ENCODE assay signal across 10 cellular contexts in the genomic region with DNA sequence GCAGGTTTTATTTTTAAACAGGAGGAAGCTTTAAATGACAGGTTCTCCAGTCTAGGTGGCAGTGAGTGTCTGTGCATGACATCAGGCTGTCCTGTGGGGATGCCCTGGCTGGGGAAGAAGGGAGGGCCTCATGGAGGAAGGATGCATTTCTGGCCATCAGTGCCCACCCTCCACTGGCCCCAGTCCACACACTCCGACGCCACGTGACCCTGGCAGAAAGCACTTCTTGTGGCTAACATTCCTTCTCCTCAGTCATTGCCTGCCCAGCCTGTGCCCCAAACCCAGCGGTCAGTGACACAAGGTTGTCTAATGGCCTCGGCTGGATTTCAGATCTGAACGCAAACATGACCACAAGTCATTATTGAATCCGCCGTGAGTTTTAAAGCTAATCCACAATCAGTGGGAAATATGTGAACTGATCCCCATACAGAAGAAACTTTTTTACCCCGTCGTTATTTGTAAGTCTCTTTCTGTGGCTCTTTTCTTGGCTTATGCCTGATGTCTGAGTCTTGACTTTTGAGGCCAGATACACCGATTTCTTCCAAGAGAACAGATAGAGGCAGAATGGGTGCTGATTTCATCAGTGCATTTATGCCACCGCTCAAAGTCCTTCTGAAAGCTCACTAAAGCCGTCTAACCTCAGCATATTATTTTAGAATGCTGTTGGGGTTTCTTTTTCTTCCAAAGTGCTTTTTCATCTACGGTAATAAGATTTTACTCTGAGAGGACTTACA. TPM values are rescaled to one million over a fixed set of nuclear protein-coding genes. Genes with fewer than 3 reads are reported as not detected.
A peak's percentile ranks its signal among the peaks of the same experiment; 100 is the strongest.
DNase-seq lines count a peak whose midpoint lies in the region; ATAC-seq, FAIRE-seq and TF ChIP-seq lines count a peak whose summit lies in the region.
"Had no signal": no experiment of that assay in that cellular context is flagged by ENCODE, and none has a peak within 500 bp of the region (broad histone marks: within the 10 kb centered on the region; RNA-seq: fewer than 3 reads in every experiment).

No MANE protein-coding gene starts in this region.

- no peak overlapping the region for H3K27ac Mint-ChIP-seq in progenitor cell of endocrine pancreas

- H3K4me3 Mint-ChIP-seq in progenitor cell of endocrine pancreas (ENCODE audit: low read depth): no peak overlapping the region

- H3K27me3 Mint-ChIP-seq in progenitor cell of endocrine pancreas: peaks cover 29% of the 10 kb centered on the region

- no peaks in the 10 kb centered on the region for H3K9me3 Mint-ChIP-seq in progenitor cell of endocrine pancreas (ENCODE audit: low read depth)

- H2AFZ ChIP-seq in K562 (ENCODE audit: low read depth, low read length): no peak overlapping the region

- no peak for TF ChIP-seq CTCF in K562 (IDR thresholded peaks at IDR 0.05 in 2 of 3, conservative IDR thresholded peaks at IDR 0.05 in 1 of 3; ENCODE audit: insufficient read depth in 2 of 3, low read depth in 1 of 3, low read length in 3 of 3)
- no peak for TF ChIP-seq CTCF in progenitor cell of endocrine pancreas (IDR thresholded peaks at IDR 0.05; ENCODE audit: unreplicated experiment)

- no TSS peak for BruUV-seq in K562 (replicated peaks; lab: Mats Ljungman, UMichigan)

- DNase-seq in K562 (ENCODE audit: extremely low read depth in 1 of 4, low spot score in 3 of 4): no peak
- no peak for DNase-seq in left cardiac atrium
- no peak for DNase-seq in sciatic nerve (ENCODE audit: low spot score)
- no peak for DNase-seq in activated CD4-positive, alpha-beta T cell treated with anti-CD3 and anti-CD28 coated beads for 4 hours
- no peak for DNase-seq in progenitor cell of endocrine pancreas (ENCODE audit: low spot score, unreplicated experiment)
- DNase-seq: activated effector memory CD4-positive, alpha-beta T cell treated with Interleukin-2 at 50 U/mL for 16 hours had no signal

- in situ Hi-C loops in K562 (cut with MboI): loop anchor here (25.0 kb wide), 1 partner anchor 360 kb away; a partner anchor contains a TSS

- no peak overlapping the region for H3K4me3 ChIP-seq in BLaER1 treated with 17β-estradiol and CSF1 and Interleukin-3, amounts not matched to agents 10 nM and 100 nM
- no peak overlapping the region for H3K4me3 ChIP-seq in K562

- H3K36me3 Mint-ChIP-seq in progenitor cell of endocrine pancreas (ENCODE audit: insufficient read depth): no peaks in the 10 kb centered on the region

- TF ChIP-seq EP300 in K562 (IDR thresholded peaks at IDR 0.05; ENCODE audit: low read length): no peak

- H3K4me2 ChIP-seq in BLaER1 treated with 17β-estradiol and CSF1 and Interleukin-3, amounts not matched to agents 10 nM and 100 nM: peak overlapping the region; percentile 34 to 71 (median 58); a peak in 18 of 22 replicates
- no peak overlapping the region for H3K4me2 ChIP-seq in K562 (ENCODE audit: insufficient read depth, low read length)

- ATAC-seq in K562: no peak
- ATAC-seq in left cardiac atrium: peak; percentile 10 to 36
- peak; percentile 21 for ATAC-seq in sciatic nerve
- no peak for ATAC-seq in GM21576 (IDR thresholded peaks at IDR 0.05; ENCODE audit: unreplicated experiment)
- ATAC-seq in GM18519 (IDR thresholded peaks at IDR 0.05; ENCODE audit: low FRiP score, unreplicated experiment): no peak

- no peak for TF ChIP-seq RAD21 in K562 (CRISPR knock-in tag; conservative IDR thresholded peaks at IDR 0.05 in 1 of 2, IDR thresholded peaks at IDR 0.05 in 1 of 2)

- TF ChIP-seq POLR2A in K562 (conservative IDR thresholded peaks at IDR 0.05): no peak

- CTCF ChIA-PET in K562 (lab: Yijun Ruan, JAX; ENCODE audit: low intra/inter-chr PET ratio): no interaction called here

- POLR2A ChIA-PET in K562 (lab: Yijun Ruan, JAX): interaction anchor here (0.6 to 1.5 kb wide), 3 partner anchors 48 to 349 kb away, joined by 3 read pairs; no protein-coding TSS in a partner anchor

- WGBS in K562 (ENCODE audit: insufficient coverage, low coverage, missing lambda C conversion rate): 4% methylated on average over 12 of the region's 14 CpGs

- no peaks in the 10 kb centered on the region for H3K4me1 Mint-ChIP-seq in progenitor cell of endocrine pancreas (ENCODE audit: low read depth)

- intact Hi-C loops in K562 (cut with micrococcal nuclease): no loop called here
- intact Hi-C loops in left cardiac atrium (cut with DNase I): no loop called here
- intact Hi-C loops in sciatic nerve (cut with DNase I): no loop called here

- FAIRE-seq in K562 (lab: Jason Lieb, UNC): no peak

- H3K36me3 ChIP-seq in BLaER1 treated with 17β-estradiol and CSF1 and Interleukin-3, amounts not matched to agents 10 nM and 100 nM: no peaks in the 10 kb centered on the region
- H3K36me3 ChIP-seq in K562 (ENCODE audit: control insufficient read depth, insufficient read depth, low read length): no peaks in the 10 kb centered on the region

- peaks cover 6 to 24% (median 8%) of the 10 kb centered on the region in 10 experiments; a peak in 16 of 20 replicates for H3K4me1 ChIP-seq in BLaER1 treated with 17β-estradiol and CSF1 and Interleukin-3, amounts not matched to agents 10 nM and 100 nM
- H3K4me1 ChIP-seq in K562 (replicated peaks in 1 of 2; ENCODE audit: control insufficient read depth in 2 of 2, insufficient read depth in 2 of 2, low read length in 2 of 2): no peaks in the 10 kb centered on the region

- no peaks in the 10 kb centered on the region for H3K9me1 ChIP-seq in K562 (ENCODE audit: control insufficient read depth, insufficient read depth, low read length)

- H3K27ac ChIP-seq in BLaER1 treated with 17β-estradiol and CSF1 and Interleukin-3, amounts not matched to agents 10 nM and 100 nM: peak overlapping the region in 4 of 11 experiments; percentile 15 to 54 (median 28); a peak in 3 of 22 replicates
- no peak overlapping the region for H3K27ac ChIP-seq in K562 (ENCODE audit: extremely low read depth, low read depth, low read length)

- H3K9ac ChIP-seq in BLaER1 treated with 17β-estradiol and CSF1 and Interleukin-3, amounts not matched to agents 10 nM and 100 nM: peak overlapping the region in 1 of 11 experiments; percentile 20; a peak in 1 of 22 replicates
- no peak overlapping the region for H3K9ac ChIP-seq in K562 (ENCODE audit: insufficient read depth in 1 of 2, low read depth in 2 of 2, low read length in 2 of 2)

- no peaks in the 10 kb centered on the region for H3K9me3 ChIP-seq in BLaER1 treated with 17β-estradiol and CSF1 and Interleukin-3, amounts not matched to agents 10 nM and 100 nM (replicated peaks in 1 of 11)
- H3K9me3 ChIP-seq in K562 (replicated peaks; ENCODE audit: control insufficient read depth, insufficient read depth, low read depth, low read length): no peaks in the 10 kb centered on the region

- H3K27me3 ChIP-seq in BLaER1 treated with 17β-estradiol and CSF1 and Interleukin-3, amounts not matched to agents 10 nM and 100 nM: peaks cover 0 to 15% (median 0%) of the 10 kb centered on the region in 11 experiments; a peak in 5 of 22 replicates
- H3K27me3 ChIP-seq in K562 (ENCODE audit: control insufficient read depth in 2 of 2, insufficient read depth in 2 of 2, low read length in 2 of 2): peaks cover 38 to 75% of the 10 kb centered on the region in 2 experiments

- H4K20me1 ChIP-seq in BLaER1 treated with 17β-estradiol and CSF1 and Interleukin-3, amounts not matched to agents 10 nM and 100 nM: no peaks in the 10 kb centered on the region; a peak in 1 of 22 replicates
- H4K20me1 ChIP-seq in K562 (replicated peaks; ENCODE audit: control insufficient read depth, insufficient read depth, low read length): no peaks in the 10 kb centered on the region; the same call in 1 of the 2 replicates

- no peaks in the 10 kb centered on the region for H3K79me2 ChIP-seq in K562 (ENCODE audit: control insufficient read depth, insufficient read depth, low read length)

RNA-seq across cellular contexts. Expression of a gene that starts 17.3 kb away (rescaled TPM):
- total RNA-seq in K562 (2011; cell fraction: chromatin; rRNA removed; ENCODE audit: low replicate concordance): 0.28 and 1.9 TPM in 2 replicates
- total RNA-seq in K562 (2011; cell fraction: nucleolus; rRNA removed): 1.2 and 1.4 TPM in 2 replicates
- total RNA-seq in K562 (2011; cell fraction: nucleoplasm; rRNA removed): 0.23 and 0.44 TPM in 2 replicates
- total RNA-seq in K562 (2014; rRNA removed) (0.16 and 1.5 TPM in 2 replicates), K562 (2014; rRNA removed; fragmentation: Illumina TruSeq; extraction: Trizol) (0.03 and 0.11 TPM in 2 replicates), K562 (2015; rRNA removed; fragmentation: Illumina TruSeq; extraction: Trizol) (0.04 and 0.11 TPM in 2 replicates), K562 (2021) (0.25 and 0.49 TPM in 2 replicates), left cardiac atrium (1 to 10 TPM; 5.2 to 9.1 TPM), sciatic nerve (24.9 TPM), progenitor cell of endocrine pancreas (0.86 and 1.6 TPM in 2 replicates)
- polyA plus RNA-seq in K562 (2011; rRNA removed) (0.24 and 0.34 TPM in 2 replicates), K562 (2014; fragmentation: Illumina TruSeq; extraction: Trizol) (0.06 and 0.09 TPM in 2 replicates), K562 (2014; fragmentation: Nextera tagmentation; extraction: Ambion mirVana) (under 1 TPM; 0.01 to 0.03 TPM), K562 (2014; rRNA removed) (0.20 and 0.27 TPM in 2 replicates)
- 0.40 and 0.55 TPM in 2 replicates for polyA plus RNA-seq in K562 (2011; cell fraction: cytosol; rRNA removed)
- polyA plus RNA-seq in K562 (2011; cell fraction: nucleus; rRNA removed): 0.47 and 1.5 TPM in 2 replicates
- 0.20 and 0.43 TPM in 2 replicates for polyA plus RNA-seq in K562 (2012)
- 0.07 and 0.27 TPM in 2 replicates for polyA minus RNA-seq in K562 (2011; rRNA and poly(A)+ RNA removed)
- polyA minus RNA-seq in K562 (2011; cell fraction: cytosol; rRNA and poly(A)+ RNA removed): 0.82 TPM in 1 of 2 replicates, not detected in the other
- polyA minus RNA-seq in K562 (2011; cell fraction: nucleus; rRNA and poly(A)+ RNA removed): 0.27 and 2.0 TPM in 2 replicates

RNA-seq across cellular contexts. Expression of a gene that starts 22.2 kb away (rescaled TPM):
- not detected in 2 replicates for total RNA-seq in K562 (2011; cell fraction: chromatin; rRNA removed; ENCODE audit: low replicate concordance)
- not detected in 2 replicates for total RNA-seq in K562 (2011; cell fraction: nucleolus; rRNA removed)
- total RNA-seq in K562 (2011; cell fraction: nucleoplasm; rRNA removed): not detected in 2 replicates
- total RNA-seq in K562 (2014; rRNA removed): not detected in 2 replicates
- total RNA-seq in K562 (2014; rRNA removed; fragmentation: Illumina TruSeq; extraction: Trizol): not detected in 2 replicates
- not detected in 2 replicates for total RNA-seq in K562 (2015; rRNA removed; fragmentation: Illumina TruSeq; extraction: Trizol)
- 0.38 and 0.40 TPM in 2 replicates for total RNA-seq in K562 (2021)
- not detected in 2 replicates for polyA plus RNA-seq in K562 (2011; rRNA removed)
- polyA plus RNA-seq in K562 (2011; cell fraction: cytosol; rRNA removed): not detected in 2 replicates
- polyA plus RNA-seq in K562 (2011; cell fraction: nucleus; rRNA removed): not detected in 2 replicates
- not detected in 2 replicates for polyA plus RNA-seq in K562 (2012)
- polyA plus RNA-seq in K562 (2014; fragmentation: Illumina TruSeq; extraction: Trizol): not detected in 2 replicates
- polyA plus RNA-seq in K562 (2014; fragmentation: Nextera tagmentation; extraction: Ambion mirVana): not detected
- not detected in 2 replicates for polyA plus RNA-seq in K562 (2014; rRNA removed)
- polyA minus RNA-seq in K562 (2011; rRNA and poly(A)+ RNA removed): not detected in 2 replicates
- not detected in 2 replicates for polyA minus RNA-seq in K562 (2011; cell fraction: cytosol; rRNA and poly(A)+ RNA removed)
- polyA minus RNA-seq in K562 (2011; cell fraction: nucleus; rRNA and poly(A)+ RNA removed): not detected in 2 replicates
- 10 to 100 TPM in 1 of 2 donors, 1 to 10 TPM in 1; 3.4 to 13.7 TPM for total RNA-seq in left cardiac atrium
- total RNA-seq in sciatic nerve: 48.3 TPM
- 0.33 and 0.41 TPM in 2 replicates for total RNA-seq in progenitor cell of endocrine pancreas
- total RNA-seq: T-helper 2 cell treated with Interferon-gamma antibody and Interleukin-4, amounts not matched to agents 100 ng/mL and 5 ng/mL, for 36 hours had no signal

Comparison
In these comparisons a context has a peak if more than half of its experiments do, and no peak if none do; other contexts are left out.
1. ATAC-seq: peak in left cardiac atrium (2 of 2) and sciatic nerve (single experiment); none in K562 (single experiment), GM21576 (single experiment) and GM18519 (single experiment).